17 cellular contexts compared by ENCODE assay signal in genomic region chr2:173001664-173002604, GRCh38.
"Had no signal": no experiment of that assay in that cellular context is flagged by ENCODE, and none has a peak within 500 bp of the region (broad histone marks: within the 10 kb centered on the region; RNA-seq: fewer than 3 reads in every experiment).

No MANE protein-coding gene starts in this region.

- H3K4me3 ChIP-seq: body of pancreas, dorsolateral prefrontal cortex, SK-N-MC had no signal

- ATAC-seq: activated CD8-positive, alpha-beta T cell treated with anti-CD3 and anti-CD28 coated beads for 36 hours; body of pancreas; foreskin keratinocyte; left ventricle myocardium superior; natural killer cell; T-cell had no signal

- H3K4me1 ChIP-seq: foreskin keratinocyte had no signal

- H3K27me3 ChIP-seq: body of pancreas, dorsolateral prefrontal cortex, foreskin keratinocyte had no signal

- H3K9me3 ChIP-seq: body of pancreas had no signal

- DNase-seq: activated B cell treated with CpG ODN at 0.5 μM for 24 hours; activated CD4-positive, alpha-beta T cell treated with anti-CD3 and anti-CD28 coated beads for 4 hours; activated CD8-positive, alpha-beta T cell treated with anti-CD3 and anti-CD28 coated beads for 36 hours; activated naive CD4-positive, alpha-beta T cell treated with Interleukin-2 at 50 U/mL for 16 hours; activated naive CD8-positive, alpha-beta T cell treated with anti-CD3 and anti-CD28 coated beads, Interleukin-2, amount 10 ng/mL, durations not matched to agents 7 days and 5 days; activated T-cell treated with anti-CD3 and anti-CD28 coated beads, Interleukin-2, amount 50 U/mL, for 1 hour; central memory CD4-positive, alpha-beta T cell; dorsolateral prefrontal cortex; foreskin keratinocyte; left ventricle myocardium superior; natural killer cell; small intestine; stimulated activated CD4-positive, alpha-beta T cell treated with anti-CD3 and anti-CD28 coated beads, Interleukin-15, amount 100 ng/mL, for 24 hours; stimulated activated CD4-positive, alpha-beta T cell treated with anti-CD3 and anti-CD28 coated beads, Interleukin-2, amount 100 ng/mL, for 48 hours; T-cell had no signal

- H3K27ac ChIP-seq: body of pancreas, foreskin keratinocyte, SK-N-MC had no signal
